In the genomic region with DNA sequence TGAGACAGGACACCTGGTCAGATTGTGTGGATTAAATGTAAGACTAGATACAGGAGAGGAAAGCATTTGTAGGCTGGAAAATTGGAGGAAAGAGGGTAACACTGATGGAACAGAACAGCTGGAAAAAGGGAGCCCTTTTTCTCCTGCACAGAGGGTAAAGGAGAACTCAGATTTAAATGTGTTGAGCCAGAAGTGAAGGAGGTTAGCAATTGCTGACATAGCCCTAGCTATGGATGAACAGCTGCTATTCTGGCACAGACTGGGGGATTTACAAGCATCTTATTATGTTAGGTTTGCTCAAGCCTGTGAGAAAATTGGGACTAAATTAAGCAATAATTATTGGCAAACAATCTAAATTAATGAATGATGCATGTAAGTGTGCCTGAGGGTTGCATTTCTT, we compare ENCODE assay signal across 26 cellular contexts. TPM values are rescaled to one million over a fixed set of nuclear protein-coding genes. Genes with fewer than 3 reads are reported as not detected.
A peak's percentile ranks its signal among the peaks of the same experiment; 100 is the strongest.
DNase-seq lines count a peak whose midpoint lies in the region; ATAC-seq and TF ChIP-seq lines count a peak whose summit lies in the region.
"Had no signal": no experiment of that assay in that cellular context is flagged by ENCODE, and none has a peak within 500 bp of the region (broad histone marks: within the 10 kb centered on the region; RNA-seq: fewer than 3 reads in every experiment).

No MANE protein-coding gene starts in this region.

- no peak overlapping the region for H3K27ac Mint-ChIP-seq in HFFc6
- H3K27ac Mint-ChIP-seq: CD4-positive, alpha-beta T cell; IgD-negative memory B cell had no signal

- H3K4me2 ChIP-seq in PC-3 (ENCODE audit: low read length), result no peak overlapping the region
- H3K4me2 ChIP-seq: A549; BLaER1 treated with 17β-estradiol and CSF1 and Interleukin-3, amounts not matched to agents 10 nM and 100 nM; KMS-11 had no signal

- peaks cover 2% of the 10 kb centered on the region for H3K27me3 Mint-ChIP-seq in HFFc6 (ENCODE audit: insufficient read depth)

- TF ChIP-seq CTCF in HFFc6 (IDR thresholded peaks at IDR 0.05) (no peak), PC-3 (conservative IDR thresholded peaks at IDR 0.05; ENCODE audit: low read depth, low read length) (no peak)

- H4K20me1 ChIP-seq in PC-3 (ENCODE audit: low read length), result no peaks in the 10 kb centered on the region
- H4K20me1 ChIP-seq: BLaER1 treated with 17β-estradiol and CSF1 and Interleukin-3, amounts not matched to agents 10 nM and 100 nM had no signal

- no TSS peak for BruUV-seq in PC-3 (replicated peaks; lab: Mats Ljungman, UMichigan)

- peaks cover 5% of the 10 kb centered on the region for H3K36me3 Mint-ChIP-seq in HFFc6 (ENCODE audit: low read depth)

- CTCF ChIA-PET in PC-3 (lab: Charles Lee), result no interaction called here

- no peaks in the 10 kb centered on the region for H3K36me3 ChIP-seq in SJCRH30
- no peaks in the 10 kb centered on the region for H3K36me3 ChIP-seq in PC-3 (ENCODE audit: low read depth, low read length)
- H3K36me3 ChIP-seq: BLaER1 treated with 17β-estradiol and CSF1 and Interleukin-3, amounts not matched to agents 10 nM and 100 nM; Peyer's patch had no signal

- H3K4me3 ChIP-seq in SJCRH30, result no peak overlapping the region
- no peak overlapping the region for H3K4me3 ChIP-seq in PC-3 (ENCODE audit: low read length)
- H3K4me3 ChIP-seq: A549; BLaER1 treated with 17β-estradiol and CSF1 and Interleukin-3, amounts not matched to agents 10 nM and 100 nM; Peyer's patch; SK-N-MC had no signal

- DNase-seq in NCI-H1092 (lab: John Stamatoyannopoulos, UW) (peak; percentile 11), NCI-H524 treated with DMSO at 0.1 percent for 48 hours (lab: John Stamatoyannopoulos, UW) (peak; percentile 19), SJCRH30 (peak; percentile 61 to 84), HFFc6 (no peak), PC-3 (no peak), hippocampal formation (lab: John Stamatoyannopoulos, UW) (no peak)
- no peak for DNase-seq in stimulated activated CD4-positive, alpha-beta T cell treated with anti-CD3 and anti-CD28 coated beads, Interleukin-4, amount 100 ng/mL, for 1 hour
- DNase-seq: AML-193; CD4-positive, alpha-beta T cell; DMS153; DND-41; MM.1S; NCI-H1048; NCI-H2029; NCI-H526 treated with DMSO at 0.1 percent for 48 hours; NK-92 treated with Interleukin-12 subunit alpha and Interleukin-12 subunit beta, amount 100 ng/mL, for 24 hours; Peyer's patch; SHP77 treated with DMSO at 0.1 percent for 48 hours had no signal

- no peak overlapping the region for H2AFZ ChIP-seq in PC-3 (ENCODE audit: low read length)

- no peak overlapping the region for H3K4me3 Mint-ChIP-seq in HFFc6
- H3K4me3 Mint-ChIP-seq: CD4-positive, alpha-beta T cell; IgD-negative memory B cell had no signal

- no peaks in the 10 kb centered on the region for H3K9me2 ChIP-seq in PC-3 (replicated peaks; ENCODE audit: low read length)

- H3K4me1 ChIP-seq in SJCRH30, result peaks cover 28% of the 10 kb centered on the region
- H3K4me1 ChIP-seq in PC-3 (ENCODE audit: insufficient read depth, low read length), result no peaks in the 10 kb centered on the region
- H3K4me1 ChIP-seq: A549, Peyer's patch had no signal

- POLR2A ChIA-PET in PC-3 (lab: Charles Lee; ENCODE audit: unreplicated experiment), result no interaction called here

- H3F3A ChIP-seq in PC-3 (ENCODE audit: low read length, unreplicated experiment), result no peaks in the 10 kb centered on the region

- H3K27me3 ChIP-seq in SJCRH30 (no peaks in the 10 kb centered on the region), PC-3 (ENCODE audit: low read length) (peaks cover 11% of the 10 kb centered on the region; the same call in 1 of the 2 replicates)
- H3K27me3 ChIP-seq: BLaER1 treated with 17β-estradiol and CSF1 and Interleukin-3, amounts not matched to agents 10 nM and 100 nM; Peyer's patch had no signal

- peaks cover 11% of the 10 kb centered on the region for H3K9me3 Mint-ChIP-seq in HFFc6

- H3K79me2 ChIP-seq in PC-3 (ENCODE audit: low read length), result no peaks in the 10 kb centered on the region

- ATAC-seq in PC-3, result no peak
- ATAC-seq: A549 had no signal

- no peaks in the 10 kb centered on the region for H3K4me1 Mint-ChIP-seq in HFFc6 (ENCODE audit: low read depth)

- H3K27ac ChIP-seq in SJCRH30, result peak overlapping the region; percentile 77
- H3K27ac ChIP-seq in PC-3 (ENCODE audit: low read length), result no peak overlapping the region
- H3K27ac ChIP-seq: A549; BLaER1 treated with 17β-estradiol and CSF1 and Interleukin-3, amounts not matched to agents 10 nM and 100 nM; HL-60; KMS-11; Peyer's patch; SK-N-MC had no signal

- intact Hi-C loops in PC-3 (cut with micrococcal nuclease), result no loop called here

- H3K9ac ChIP-seq in PC-3 (ENCODE audit: low read length), result no peak overlapping the region
- H3K9ac ChIP-seq: BLaER1 treated with 17β-estradiol and CSF1 and Interleukin-3, amounts not matched to agents 10 nM and 100 nM; KMS-11 had no signal

- H3K9me3 ChIP-seq in SJCRH30 (replicated peaks), result peaks cover 8% of the 10 kb centered on the region
- H3K9me3 ChIP-seq in PC-3 (ENCODE audit: low read length), result no peaks in the 10 kb centered on the region

RNA-seq across cellular contexts. Expression of gene PRR20G, which starts 40.5 kb away (rescaled TPM):
- total RNA-seq in SJCRH30 (2014; rRNA removed; shearing (Covaris generic)), result not detected in 2 replicates
- total RNA-seq in HFFc6 (2021; fragmentation: NEBNext Ultra II Directional; extraction: Animal tissue kit (Norgen Biotek cat#: 25700)), result not detected
- total RNA-seq in PC-3 (2014; rRNA removed), result not detected in 2 replicates
- total RNA-seq: CD4-positive, alpha-beta T cell; H4; Peyer's patch; T-helper 1 cell treated with Interleukin-12 subunit alpha and Interleukin-12 subunit beta and Interleukin-4 antibody, amounts not matched to agents 30 ng/mL and 1 ng/mL, for 36 hours had no signal

Comparison
In these comparisons a context has a peak if more than half of its experiments do, and no peak if none do; other contexts are left out.
1. DNase-seq: peak in NCI-H1092 (single experiment), NCI-H524 treated with DMSO at 0.1 percent for 48 hours (single experiment) and SJCRH30 (2 of 2); none in HFFc6 (single experiment), PC-3 (single experiment), hippocampal formation (0 of 2) and stimulated activated CD4-positive, alpha-beta T cell treated with anti-CD3 and anti-CD28 coated beads, Interleukin-4, amount 100 ng/mL, for 1 hour (single experiment).